22 cellular contexts compared by ENCODE assay signal in the genomic region with DNA sequence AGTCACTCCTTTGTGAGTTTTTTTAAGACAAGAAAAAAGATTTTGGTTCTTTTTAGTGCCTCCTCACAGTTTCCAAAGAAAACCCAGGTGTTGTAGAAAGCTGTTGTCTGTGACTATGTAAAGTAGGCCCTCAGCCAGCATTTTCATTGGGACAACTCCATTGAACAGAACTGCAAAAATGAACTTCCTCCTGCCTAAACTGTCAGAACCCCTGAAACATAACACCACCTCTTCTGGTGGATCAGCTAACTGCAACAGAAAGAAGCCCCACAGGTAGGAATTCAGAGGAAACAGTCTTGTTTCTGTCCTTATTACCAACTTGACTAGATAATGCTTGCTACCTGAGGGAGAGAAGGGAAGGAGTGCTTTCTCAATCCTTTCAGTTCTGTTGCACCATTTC. TPM values are rescaled to one million over a fixed set of nuclear protein-coding genes. Genes with fewer than 3 reads are reported as not detected.
DNase-seq lines count a peak whose midpoint lies in the region; ATAC-seq, FAIRE-seq and TF ChIP-seq lines count a peak whose summit lies in the region.
"Had no signal": no experiment of that assay in that cellular context is flagged by ENCODE, and none has a peak within 500 bp of the region (broad histone marks: within the 10 kb centered on the region; RNA-seq: fewer than 3 reads in every experiment).

No MANE protein-coding gene starts in this region.

- H2AFZ ChIP-seq in OCI-LY1 (ENCODE audit: low read length): no peak overlapping the region
- H2AFZ ChIP-seq: hepatocyte had no signal

- H3K9ac ChIP-seq in OCI-LY1 (ENCODE audit: low read length): no peak overlapping the region

- H4K20me1 ChIP-seq in OCI-LY1 (ENCODE audit: insufficient read depth, low read length): no peaks in the 10 kb centered on the region

- H3K4me2 ChIP-seq in OCI-LY1 (ENCODE audit: low read length): no peak overlapping the region
- H3K4me2 ChIP-seq: hepatocyte had no signal

- POLR2A ChIA-PET in A673 (lab: Charles Lee; ENCODE audit: low non-redundant PET): no interaction called here

- ATAC-seq in HG03469 (IDR thresholded peaks at IDR 0.05; ENCODE audit: unreplicated experiment) (no peak), gastroesophageal sphincter (no peak)
- ATAC-seq: psoas muscle had no signal

- no peaks in the 10 kb centered on the region for H3K36me3 ChIP-seq in A673 (ENCODE audit: insufficient read depth, low read length, poor library complexity, severe bottlenecking)
- H3K36me3 ChIP-seq in OCI-LY1 (ENCODE audit: insufficient read depth, low read length): no peaks in the 10 kb centered on the region
- H3K36me3 ChIP-seq in gastroesophageal sphincter: no peaks in the 10 kb centered on the region
- H3K36me3 ChIP-seq: breast epithelium, esophagus squamous epithelium, left ventricle myocardium inferior had no signal

- no TSS peak for BruUV-seq in A673 (replicated peaks; lab: Mats Ljungman, UMichigan)

- TF ChIP-seq CTCF in A673 (conservative IDR thresholded peaks at IDR 0.05; ENCODE audit: low read depth, low read length) (0 out of 2 replicates have a peak, but pooled peaks have one; percentile 15), OCI-LY1 (IDR thresholded peaks at IDR 0.05; ENCODE audit: low read length) (peak; percentile 12; the same call in 1 of the 2 replicates), fibroblast of pulmonary artery (IDR thresholded peaks at IDR 0.05; ENCODE audit: low read length, missing control alignments) (peak; percentile 3), gastroesophageal sphincter (IDR thresholded peaks at IDR 0.05) (no peak)

- H3K4me1 ChIP-seq in A673 (ENCODE audit: insufficient read depth, low read length, poor library complexity, severe bottlenecking) (peaks cover 3% of the 10 kb centered on the region), OCI-LY1 (ENCODE audit: insufficient read depth, low read length, severe bottlenecking) (peaks cover 5% of the 10 kb centered on the region), gastroesophageal sphincter (peaks cover 0 to 7% (median 0%) of the 10 kb centered on the region in 3 donors)
- H3K4me1 ChIP-seq: breast epithelium, left ventricle myocardium inferior, psoas muscle had no signal

- H3K27me3 ChIP-seq in A673 (replicated peaks; ENCODE audit: insufficient read depth, low read depth, low read length, poor library complexity) (no peaks in the 10 kb centered on the region), OCI-LY1 (ENCODE audit: insufficient read depth, low read length) (no peaks in the 10 kb centered on the region), gastroesophageal sphincter (no peaks in the 10 kb centered on the region)
- H3K27me3 ChIP-seq: esophagus squamous epithelium, hepatocyte had no signal

- CTCF ChIA-PET in A673 (lab: Charles Lee): no interaction called here

- no peak for TF ChIP-seq EP300 in gastroesophageal sphincter (IDR thresholded peaks at IDR 0.05)

- no peaks in the 10 kb centered on the region for H3F3A ChIP-seq in OCI-LY1 (ENCODE audit: insufficient read depth, low read length)

- intact Hi-C loops in A673 (cut with micrococcal nuclease; ENCODE audit: unreplicated experiment): no loop called here

- no peak for TF ChIP-seq POLR2A in GM12891 (IDR thresholded peaks at IDR 0.05; ENCODE audit: low read depth, low read length)
- no peak for TF ChIP-seq POLR2A in gastroesophageal sphincter (IDR thresholded peaks at IDR 0.05)

- no peak overlapping the region for H3K4me3 ChIP-seq in A673 (ENCODE audit: low read depth, low read length, poor library complexity, severe bottlenecking)
- H3K4me3 ChIP-seq in OCI-LY1 (ENCODE audit: low read depth, low read length, poor library complexity, severe bottlenecking): no peak overlapping the region
- no peak overlapping the region for H3K4me3 ChIP-seq in fibroblast of pulmonary artery (replicated peaks; ENCODE audit: low read depth, low read length)
- H3K4me3 ChIP-seq in gastroesophageal sphincter: no peak overlapping the region
- H3K4me3 ChIP-seq: breast epithelium, esophagus squamous epithelium, hepatocyte, left ventricle myocardium inferior, psoas muscle had no signal

- H3K9me3 ChIP-seq in A673 (ENCODE audit: low read depth, low read length, poor library complexity, severe bottlenecking) (no peaks in the 10 kb centered on the region), OCI-LY1 (ENCODE audit: low read length) (no peaks in the 10 kb centered on the region), gastroesophageal sphincter (no peaks in the 10 kb centered on the region)
- H3K9me3 ChIP-seq: breast epithelium, esophagus squamous epithelium, left ventricle myocardium inferior, psoas muscle had no signal

- no peaks in the 10 kb centered on the region for H3K9me2 ChIP-seq in OCI-LY1 (ENCODE audit: low read depth, low read length)

- DNase-seq in A673 (ENCODE audit: low spot score) (no peak), GM12891 (ENCODE audit: insufficient read length, low spot score) (no peak), fibroblast of pulmonary artery (ENCODE audit: low read depth) (no peak), UCSD-AML1 (lab: John Stamatoyannopoulos, UW; ENCODE audit: unreplicated experiment) (no peak), D341Med (ENCODE audit: low spot score) (no peak)
- DNase-seq: activated CD4-positive, alpha-beta T cell treated with anti-CD3 and anti-CD28 coated beads for 4 hours; activated naive CD4-positive, alpha-beta T cell treated with anti-CD3 and anti-CD28 coated beads, Interleukin-2, amount 50 U/mL, for 16 hours; activated T-cell treated with anti-CD3 and anti-CD28 coated beads for 4 hours; esophagus squamous epithelium; left ventricle myocardium inferior; NCI-H1105; psoas muscle; SHP77; T-helper 9 cell had no signal

- FAIRE-seq in GM12891 (lab: Jason Lieb, UNC): peak; percentile 84
- FAIRE-seq: urothelium cell line had no signal

- H3K79me2 ChIP-seq in OCI-LY1 (ENCODE audit: insufficient read depth, low read length): 0 out of 2 replicates have a peak, but pooled peaks cover 1% of the 10 kb centered on the region

- H3K27ac ChIP-seq in A673 (ENCODE audit: low read depth, low read length, poor library complexity, severe bottlenecking): no peak overlapping the region
- no peak overlapping the region for H3K27ac ChIP-seq in OCI-LY1 (ENCODE audit: low read depth, low read length, poor library complexity, severe bottlenecking)
- H3K27ac ChIP-seq in gastroesophageal sphincter: no peak overlapping the region
- H3K27ac ChIP-seq: breast epithelium, esophagus squamous epithelium, hepatocyte, left ventricle myocardium inferior, psoas muscle had no signal

TF ChIP-seq in GM12891, 5 proteins besides CTCF, POLR2A, EP300 and RAD21:
- TF ChIP-seq TAF1 (IDR thresholded peaks at IDR 0.05; ENCODE audit: low read depth, low read length) (no peak), POU2F2 (IDR thresholded peaks at IDR 0.05; ENCODE audit: low read depth, low read length) (no peak), SPI1 (IDR thresholded peaks at IDR 0.05; ENCODE audit: low read depth, low read length) (no peak), PAX5 (IDR thresholded peaks at IDR 0.05; ENCODE audit: insufficient read depth, low read length, severe bottlenecking) (no peak), POLR2AphosphoS5 (IDR thresholded peaks at IDR 0.05; ENCODE audit: low read depth, low read length) (no peak)

RNA-seq across cellular contexts. Expression of gene ATP11C, which starts 3.4 kb away (rescaled TPM):
- 88.5 and 93.1 TPM in 2 replicates for total RNA-seq in A673 (2021)
- polyA plus RNA-seq in GM12891 (2012; ENCODE audit: low read depth, missing spikeins): 10.2 TPM
- total RNA-seq in gastroesophageal sphincter: 10 to 100 TPM; 20.4 to 33.3 (median 27.3) TPM

RNA-seq across cellular contexts. Expression of gene CXorf66, which starts 29.1 kb away (rescaled TPM):
- total RNA-seq in A673 (2021) (not detected in 2 replicates), gastroesophageal sphincter (not detected)
- polyA plus RNA-seq in GM12891 (2012; ENCODE audit: low read depth, missing spikeins): not detected
- total RNA-seq: breast epithelium, dermis microvascular lymphatic vessel endothelial cell, esophagus squamous epithelium, hepatocyte, HT1080, left ventricle myocardium inferior, psoas muscle had no signal
- polyA plus RNA-seq: hepatocyte, psoas muscle had no signal

Comparison
In these comparisons a context has a peak if more than half of its experiments do, and no peak if none do; other contexts are left out.
1. CTCF ChIP-seq: peak in A673 (single experiment), OCI-LY1 (single experiment) and fibroblast of pulmonary artery (single experiment); none in gastroesophageal sphincter (0 of 4).